Comparison of ENCODE assay signal across 18 cellular contexts in genomic region chr15:79290642-79291275, GRCh38. TPM values are rescaled to one million over a fixed set of nuclear protein-coding genes. Genes with fewer than 3 reads are reported as not detected.
"Had no signal": no experiment of that assay in that cellular context is flagged by ENCODE, and none has a peak within 500 bp of the region (broad histone marks: within the 10 kb centered on the region; RNA-seq: fewer than 3 reads in every experiment).

No MANE protein-coding gene starts in this region.

- H3K79me2 ChIP-seq: parathyroid adenoma had no signal

- H3K27ac ChIP-seq: parathyroid adenoma, tibial nerve had no signal

- ATAC-seq: effector memory CD8-positive, alpha-beta T cell; left colon had no signal

- DNase-seq: activated CD8-positive, alpha-beta memory T cell treated with anti-CD3 and anti-CD28 coated beads for 24 hours; activated naive CD4-positive, alpha-beta T cell treated with anti-CD3 and anti-CD28 coated beads, Interleukin-2, amount 10 ng/mL, durations not matched to agents 7 days and 5 days; amygdala; effector memory CD8-positive, alpha-beta T cell; immature natural killer cell; left colon; midbrain; naive B cell; stimulated activated CD4-positive, alpha-beta T cell treated with anti-CD3 and anti-CD28 coated beads, Interleukin-15, amount 100 ng/mL, for 24 hours; stimulated activated CD4-positive, alpha-beta T cell treated with anti-CD3 and anti-CD28 coated beads, Interleukin-4, amount 100 ng/mL, for 4 hours had no signal

- H3K4me3 Mint-ChIP-seq: activated naive CD4-positive, alpha-beta T cell treated with anti-CD3 and anti-CD28 coated beads, Interleukin-2, amount 10 ng/mL, durations not matched to agents 7 days and 5 days; brain; effector memory CD8-positive, alpha-beta T cell; immature natural killer cell; naive B cell had no signal

- H3K4me3 ChIP-seq: lung, tibial nerve had no signal

- H3K9me3 ChIP-seq: tibial nerve had no signal

- H3K27ac Mint-ChIP-seq: activated naive CD4-positive, alpha-beta T cell treated with anti-CD3 and anti-CD28 coated beads, Interleukin-2, amount 10 ng/mL, durations not matched to agents 7 days and 5 days; brain; effector memory CD8-positive, alpha-beta T cell; immature natural killer cell; naive B cell had no signal

- H3K4me1 Mint-ChIP-seq: brain, immature natural killer cell, naive B cell had no signal

- H3K9me3 Mint-ChIP-seq: activated naive CD4-positive, alpha-beta T cell treated with anti-CD3 and anti-CD28 coated beads, Interleukin-2, amount 10 ng/mL, durations not matched to agents 7 days and 5 days; effector memory CD8-positive, alpha-beta T cell; immature natural killer cell had no signal

- H3K36me3 ChIP-seq: tibial nerve had no signal

- H3K9ac ChIP-seq: parathyroid adenoma had no signal

- H3K4me1 ChIP-seq: parathyroid adenoma, tibial nerve had no signal

- H2AFZ ChIP-seq: parathyroid adenoma had no signal

- H3K27me3 ChIP-seq: tibial nerve had no signal

- H3K36me3 Mint-ChIP-seq: activated naive CD4-positive, alpha-beta T cell treated with anti-CD3 and anti-CD28 coated beads, Interleukin-2, amount 10 ng/mL, durations not matched to agents 7 days and 5 days; brain; immature natural killer cell; naive B cell had no signal

RNA-seq across cellular contexts. Expression of gene ANKRD34C, which starts 8.2 kb away (rescaled TPM):
- total RNA-seq: epithelial cell of proximal tubule; left colon; renal cortical epithelial cell; skeletal muscle tissue; T-helper 2 cell treated with Interferon-gamma antibody and Interleukin-4, amounts not matched to agents 100 ng/mL and 5 ng/mL, for 36 hours; tibial nerve had no signal
